Comparison of ENCODE assay signal across 25 cellular contexts in the genomic region with DNA sequence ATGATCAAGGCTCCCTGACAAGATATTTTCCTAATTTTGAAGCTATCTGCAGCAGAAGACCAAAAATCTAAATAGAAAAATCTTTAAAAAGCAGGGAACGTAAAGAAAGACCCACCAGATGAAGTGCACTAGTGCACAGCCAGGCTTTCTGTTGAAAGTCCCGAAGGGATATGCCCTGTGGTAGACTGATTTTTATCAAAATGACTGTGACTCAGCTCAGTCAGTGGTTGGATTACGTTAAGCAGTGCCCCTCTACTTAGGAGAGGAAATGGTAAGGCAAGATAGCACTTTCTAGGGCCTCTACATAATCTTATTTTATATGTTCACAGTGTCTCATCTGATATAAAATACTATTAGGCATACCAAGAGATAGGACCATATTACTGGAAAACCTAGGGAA.
DNase-seq lines count a peak whose midpoint lies in the region; ATAC-seq and TF ChIP-seq lines count a peak whose summit lies in the region.
"Had no signal": no experiment of that assay in that cellular context is flagged by ENCODE, and none has a peak within 500 bp of the region (broad histone marks: within the 10 kb centered on the region; RNA-seq: fewer than 3 reads in every experiment).

No MANE protein-coding gene starts in this region.

- no peak overlapping the region for H3K4me3 Mint-ChIP-seq in activated naive CD8-positive, alpha-beta T cell treated with anti-CD3 and anti-CD28 coated beads, Interleukin-2, amount 50 U/mL, for 24 hours
- H3K4me3 Mint-ChIP-seq: CD14-positive monocyte; CD8-positive, alpha-beta memory T cell; T-helper 2 cell treated with Interferon-gamma antibody and Interleukin-4, amounts not matched to agents 5 μg/mL and 100 μg/mL, for 36 hours had no signal

- H3K27ac Mint-ChIP-seq in activated naive CD8-positive, alpha-beta T cell treated with anti-CD3 and anti-CD28 coated beads, Interleukin-2, amount 50 U/mL, for 24 hours: no peak overlapping the region
- H3K27ac Mint-ChIP-seq: CD14-positive monocyte; CD8-positive, alpha-beta memory T cell; T-helper 2 cell treated with Interferon-gamma antibody and Interleukin-4, amounts not matched to agents 5 μg/mL and 100 μg/mL, for 36 hours had no signal

- peaks cover 26 to 42% (median 28%) of the 10 kb centered on the region in 10 experiments for H3K4me1 ChIP-seq in BLaER1 treated with 17β-estradiol and CSF1 and Interleukin-3, amounts not matched to agents 10 nM and 100 nM

- no peaks in the 10 kb centered on the region for H3K9me3 ChIP-seq in BLaER1 treated with 17β-estradiol and CSF1 and Interleukin-3, amounts not matched to agents 10 nM and 100 nM (replicated peaks in 1 of 11)

- DNase-seq in HT1080 (ENCODE audit: low read depth): peak; percentile 17
- peak; percentile 81 for DNase-seq in OCI-M1 (lab: John Stamatoyannopoulos, UW)
- DNase-seq in erythroblast (lab: John Stamatoyannopoulos, UW): peak; percentile 2 to 10
- DNase-seq in activated naive CD8-positive, alpha-beta T cell treated with anti-CD3 and anti-CD28 coated beads, Interleukin-2, amount 50 U/mL, for 24 hours: no peak
- DNase-seq in T1000 (lab: John Stamatoyannopoulos, UW): no peak
- no peak for DNase-seq in nucleus accumbens (lab: John Stamatoyannopoulos, UW)
- DNase-seq: Calu3; CD8-positive, alpha-beta memory T cell; DMS153; DND-41; H7; KBM-7; MM.1S; NCI-H1105 treated with DMSO at 0.1 percent for 48 hours; NCI-H2029; NCI-H526 treated with DMSO at 0.1 percent for 48 hours; SHP77; T-helper 1 cell had no signal

- no peak overlapping the region for H3K4me3 ChIP-seq in BLaER1 treated with 17β-estradiol and CSF1 and Interleukin-3, amounts not matched to agents 10 nM and 100 nM

- H3K36me3 Mint-ChIP-seq in activated naive CD8-positive, alpha-beta T cell treated with anti-CD3 and anti-CD28 coated beads, Interleukin-2, amount 50 U/mL, for 24 hours (ENCODE audit: low read depth): no peaks in the 10 kb centered on the region
- H3K36me3 Mint-ChIP-seq: CD14-positive monocyte; CD8-positive, alpha-beta memory T cell had no signal

- H3K4me1 Mint-ChIP-seq in activated naive CD8-positive, alpha-beta T cell treated with anti-CD3 and anti-CD28 coated beads, Interleukin-2, amount 50 U/mL, for 24 hours: no peaks in the 10 kb centered on the region
- H3K4me1 Mint-ChIP-seq: CD8-positive, alpha-beta memory T cell had no signal

- no peaks in the 10 kb centered on the region for H3K9me3 Mint-ChIP-seq in activated naive CD8-positive, alpha-beta T cell treated with anti-CD3 and anti-CD28 coated beads, Interleukin-2, amount 50 U/mL, for 24 hours
- H3K9me3 Mint-ChIP-seq: T-helper 2 cell treated with Interferon-gamma antibody and Interleukin-4, amounts not matched to agents 5 μg/mL and 100 μg/mL, for 36 hours had no signal

- no peaks in the 10 kb centered on the region for H4K20me1 ChIP-seq in BLaER1 treated with 17β-estradiol and CSF1 and Interleukin-3, amounts not matched to agents 10 nM and 100 nM

- H3K27ac ChIP-seq in BLaER1 treated with 17β-estradiol and CSF1 and Interleukin-3, amounts not matched to agents 10 nM and 100 nM: peak overlapping the region in 1 of 11 experiments; percentile 25; a peak in 1 of 22 replicates
- H3K27ac ChIP-seq: HL-60, RWPE1 had no signal

- H3K27me3 Mint-ChIP-seq in activated naive CD8-positive, alpha-beta T cell treated with anti-CD3 and anti-CD28 coated beads, Interleukin-2, amount 50 U/mL, for 24 hours: peaks cover 1% of the 10 kb centered on the region

- no peak overlapping the region for H3K9ac ChIP-seq in BLaER1 treated with 17β-estradiol and CSF1 and Interleukin-3, amounts not matched to agents 10 nM and 100 nM

- peak overlapping the region; percentile 27 to 63 (median 56); a peak in 21 of 22 replicates for H3K4me2 ChIP-seq in BLaER1 treated with 17β-estradiol and CSF1 and Interleukin-3, amounts not matched to agents 10 nM and 100 nM

- ATAC-seq in activated naive CD8-positive, alpha-beta T cell treated with anti-CD3 and anti-CD28 coated beads, Interleukin-2, amount 50 U/mL, for 24 hours: no peak
- no peak for ATAC-seq in HG03280 (IDR thresholded peaks at IDR 0.05; ENCODE audit: unreplicated experiment)
- ATAC-seq: Panc1 had no signal

- no peaks in the 10 kb centered on the region for H3K36me3 ChIP-seq in BLaER1 treated with 17β-estradiol and CSF1 and Interleukin-3, amounts not matched to agents 10 nM and 100 nM

- H3K27me3 ChIP-seq in BLaER1 treated with 17β-estradiol and CSF1 and Interleukin-3, amounts not matched to agents 10 nM and 100 nM: no peaks in the 10 kb centered on the region

- TF ChIP-seq POLR2A in erythroblast (IDR thresholded peaks at IDR 0.05; ENCODE audit: low read length): no peak

Comparison
In these comparisons a context has a peak if more than half of its experiments do, and no peak if none do; other contexts are left out.
1. DNase-seq: peak in HT1080 (single experiment), OCI-M1 (single experiment) and erythroblast (2 of 2); none in activated naive CD8-positive, alpha-beta T cell treated with anti-CD3 and anti-CD28 coated beads, Interleukin-2, amount 50 U/mL, for 24 hours (single experiment), T1000 (single experiment) and nucleus accumbens (0 of 56).